9 cellular contexts compared by ENCODE assay signal in the genomic region with DNA sequence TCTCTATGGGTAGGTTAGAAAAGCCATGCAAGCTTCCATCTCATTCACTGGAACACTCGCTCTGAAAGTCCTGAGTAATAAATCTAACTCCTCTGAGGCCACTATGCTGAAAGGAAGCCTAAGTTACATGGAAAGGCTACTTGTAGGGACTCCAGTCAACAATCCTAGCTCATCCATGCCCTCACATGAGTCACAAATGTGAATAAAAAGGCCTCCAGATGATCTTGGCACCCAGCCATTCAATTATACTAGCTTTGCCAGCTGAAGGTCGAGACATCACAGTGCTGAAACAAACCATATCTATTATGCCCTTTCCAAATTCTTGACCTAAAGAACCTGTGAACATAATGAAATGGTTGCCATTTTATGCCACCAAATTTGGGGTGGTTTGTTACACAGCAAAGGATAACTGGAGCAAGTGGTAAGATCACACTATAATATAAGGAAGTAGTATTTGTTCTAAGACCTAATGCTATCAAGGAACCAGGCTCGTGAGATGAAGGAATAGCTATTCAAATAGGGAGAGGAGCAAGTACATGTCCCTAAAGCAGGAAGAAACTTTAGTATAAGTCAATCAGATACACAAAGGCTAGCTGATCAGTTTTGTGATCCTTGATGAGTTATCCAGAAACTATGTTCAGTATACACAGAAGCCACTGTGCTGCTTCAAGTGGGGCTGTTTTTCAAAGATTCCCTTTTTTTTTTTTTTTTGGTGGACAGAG.
DNase-seq lines count a peak whose midpoint lies in the region; ATAC-seq and TF ChIP-seq lines count a peak whose summit lies in the region.
"Had no signal": no experiment of that assay in that cellular context is flagged by ENCODE, and none has a peak within 500 bp of the region (broad histone marks: within the 10 kb centered on the region; RNA-seq: fewer than 3 reads in every experiment).

No MANE protein-coding gene starts in this region.

- H2AFZ ChIP-seq in PC-3 (ENCODE audit: low read length) = no peak overlapping the region

- DNase-seq in activated T-cell treated with anti-CD3 and anti-CD28 coated beads, Interleukin-2, amount 50 U/mL, for 72 hours = no peak
- DNase-seq in activated T-cell treated with anti-CD3 and anti-CD28 coated beads, Interleukin-2, amount 50 U/mL, for 48 hours = no peak
- DNase-seq in PC-3 = peak; percentile 93
- DNase-seq in epithelial cell of esophagus (ENCODE audit: low read depth) = peak; percentile 90
- no peak for DNase-seq in stimulated activated naive B cell treated with anti-CD40 and anti-IgM and Interleukin-4, amounts not matched to agents 10 μg/mL and 1 μg/mL and 100 μg/mL, for 72 hours
- no peak for DNase-seq in NK-92 treated with Interleukin-12 subunit alpha and Interleukin-12 subunit beta, amount 100 ng/mL, for 24 hours (lab: John Stamatoyannopoulos, UW)
- DNase-seq in ureter (ENCODE audit: low spot score) = no peak

- no peaks in the 10 kb centered on the region for H3K36me3 Mint-ChIP-seq in activated T-cell treated with anti-CD3 and anti-CD28 coated beads, Interleukin-2, amount 50 U/mL, for 72 hours (ENCODE audit: insufficient read depth in 2 of 2)
- H3K36me3 Mint-ChIP-seq in stimulated activated naive B cell treated with anti-CD40 and anti-IgM and Interleukin-4, amounts not matched to agents 10 μg/mL and 1 μg/mL and 100 μg/mL, for 72 hours = no peaks in the 10 kb centered on the region

- no peaks in the 10 kb centered on the region for H3K27me3 Mint-ChIP-seq in activated T-cell treated with anti-CD3 and anti-CD28 coated beads, Interleukin-2, amount 50 U/mL, for 72 hours (ENCODE audit: low read depth)
- H3K27me3 Mint-ChIP-seq in stimulated activated naive B cell treated with anti-CD40 and anti-IgM and Interleukin-4, amounts not matched to agents 10 μg/mL and 1 μg/mL and 100 μg/mL, for 72 hours = no peaks in the 10 kb centered on the region

- H3K4me3 Mint-ChIP-seq in activated T-cell treated with anti-CD3 and anti-CD28 coated beads, Interleukin-2, amount 50 U/mL, for 72 hours = peak overlapping the region; percentile 74 to 84
- H3K4me3 Mint-ChIP-seq in stimulated activated naive B cell treated with anti-CD40 and anti-IgM and Interleukin-4, amounts not matched to agents 10 μg/mL and 1 μg/mL and 100 μg/mL, for 72 hours = no peak overlapping the region

- peak overlapping the region; percentile 54 for H3K4me2 ChIP-seq in PC-3 (ENCODE audit: low read length)

- H3F3A ChIP-seq in PC-3 (ENCODE audit: low read length, unreplicated experiment) = no peaks in the 10 kb centered on the region

- H3K79me2 ChIP-seq in PC-3 (ENCODE audit: low read length) = peaks cover 96% of the 10 kb centered on the region

- intact Hi-C loops in PC-3 (cut with micrococcal nuclease) = loop anchor here (1.0 to 5.0 kb wide), 2 partner anchors 12 to 138 kb away; no protein-coding TSS in a partner anchor

- no peak overlapping the region for H3K4me3 ChIP-seq in PC-3 (ENCODE audit: low read length)
- H3K4me3 ChIP-seq in epithelial cell of esophagus (ENCODE audit: low read length) = no peak overlapping the region
- H3K4me3 ChIP-seq: lung had no signal

- peaks cover 32% of the 10 kb centered on the region for H4K20me1 ChIP-seq in PC-3 (ENCODE audit: low read length)

- ATAC-seq in activated T-cell treated with anti-CD3 and anti-CD28 coated beads, Interleukin-2, amount 50 U/mL, for 72 hours (replicated peaks in 1 of 2) = peak; percentile 59 to 62
- peak; percentile 79 for ATAC-seq in PC-3
- peak in 1 of 2 donors; percentile 31 for ATAC-seq in stimulated activated naive B cell treated with anti-CD40 and anti-IgM and Interleukin-4, amounts not matched to agents 10 μg/mL and 1 μg/mL and 100 μg/mL, for 72 hours (replicated peaks)
- no peak for ATAC-seq in GM18907 (IDR thresholded peaks at IDR 0.05; ENCODE audit: unreplicated experiment)

- peak overlapping the region; percentile 85 for H3K27ac Mint-ChIP-seq in activated T-cell treated with anti-CD3 and anti-CD28 coated beads, Interleukin-2, amount 50 U/mL, for 72 hours
- peak overlapping the region; percentile 22 for H3K27ac Mint-ChIP-seq in stimulated activated naive B cell treated with anti-CD40 and anti-IgM and Interleukin-4, amounts not matched to agents 10 μg/mL and 1 μg/mL and 100 μg/mL, for 72 hours

- H3K27ac ChIP-seq in PC-3 (ENCODE audit: low read length) = peak overlapping the region; percentile 53

- no peaks in the 10 kb centered on the region for H3K9me2 ChIP-seq in PC-3 (replicated peaks; ENCODE audit: low read length)

- no peaks in the 10 kb centered on the region for H3K27me3 ChIP-seq in PC-3 (ENCODE audit: low read length)

- no peaks in the 10 kb centered on the region for H3K9me3 ChIP-seq in PC-3 (ENCODE audit: low read length)

- BruUV-seq in PC-3 (replicated peaks; lab: Mats Ljungman, UMichigan) = no TSS peak

- H3K9ac ChIP-seq in PC-3 (ENCODE audit: low read length) = no peak overlapping the region

- no peak for TF ChIP-seq CTCF in PC-3 (conservative IDR thresholded peaks at IDR 0.05; ENCODE audit: low read depth, low read length)
- TF ChIP-seq CTCF in epithelial cell of esophagus (IDR thresholded peaks at IDR 0.05; ENCODE audit: insufficient read depth, low read depth, low read length, missing control alignments) = no peak

- CTCF ChIA-PET in PC-3 (lab: Charles Lee) = no interaction called here

- POLR2A ChIA-PET in PC-3 (lab: Charles Lee; ENCODE audit: unreplicated experiment) = interaction anchor here (0.5 to 0.6 kb wide), 3 partner anchors 8 to 101 kb away, joined by 3 to 4 read pairs (median 3); no protein-coding TSS in a partner anchor

- no peaks in the 10 kb centered on the region for H3K36me3 ChIP-seq in PC-3 (ENCODE audit: low read depth, low read length)

- H3K4me1 Mint-ChIP-seq in activated T-cell treated with anti-CD3 and anti-CD28 coated beads, Interleukin-2, amount 50 U/mL, for 72 hours (ENCODE audit: low read depth) = peaks cover 86% of the 10 kb centered on the region
- peaks cover 45 to 76% of the 10 kb centered on the region in 2 donors for H3K4me1 Mint-ChIP-seq in stimulated activated naive B cell treated with anti-CD40 and anti-IgM and Interleukin-4, amounts not matched to agents 10 μg/mL and 1 μg/mL and 100 μg/mL, for 72 hours

- H3K4me1 ChIP-seq in PC-3 (ENCODE audit: insufficient read depth, low read length) = peaks cover 39% of the 10 kb centered on the region

- no peaks in the 10 kb centered on the region for H3K9me3 Mint-ChIP-seq in activated T-cell treated with anti-CD3 and anti-CD28 coated beads, Interleukin-2, amount 50 U/mL, for 72 hours
- H3K9me3 Mint-ChIP-seq in stimulated activated naive B cell treated with anti-CD40 and anti-IgM and Interleukin-4, amounts not matched to agents 10 μg/mL and 1 μg/mL and 100 μg/mL, for 72 hours = no peaks in the 10 kb centered on the region

Comparison
In these comparisons a context has a peak if more than half of its experiments do, and no peak if none do; other contexts are left out.
1. DNase-seq: peak in PC-3 (single experiment) and epithelial cell of esophagus (single experiment); none in activated T-cell treated with anti-CD3 and anti-CD28 coated beads, Interleukin-2, amount 50 U/mL, for 72 hours (0 of 2), activated T-cell treated with anti-CD3 and anti-CD28 coated beads, Interleukin-2, amount 50 U/mL, for 48 hours (0 of 2), stimulated activated naive B cell treated with anti-CD40 and anti-IgM and Interleukin-4, amounts not matched to agents 10 μg/mL and 1 μg/mL and 100 μg/mL, for 72 hours (single experiment), NK-92 treated with Interleukin-12 subunit alpha and Interleukin-12 subunit beta, amount 100 ng/mL, for 24 hours (single experiment) and ureter (single experiment).
2. H3K4me3 Mint-ChIP-seq: peak in activated T-cell treated with anti-CD3 and anti-CD28 coated beads, Interleukin-2, amount 50 U/mL, for 72 hours (2 of 2); none in stimulated activated naive B cell treated with anti-CD40 and anti-IgM and Interleukin-4, amounts not matched to agents 10 μg/mL and 1 μg/mL and 100 μg/mL, for 72 hours (0 of 2).